Comparison of ENCODE assay signal across 13 cellular contexts in genomic region chr1:207027221-207027777, GRCh38. TPM values are rescaled to one million over a fixed set of nuclear protein-coding genes. Genes with fewer than 3 reads are reported as not detected.
A peak's percentile ranks its signal among the peaks of the same experiment; 100 is the strongest.
DNase-seq lines count a peak whose midpoint lies in the region; ATAC-seq, FAIRE-seq and TF ChIP-seq lines count a peak whose summit lies in the region.
"Had no signal": no experiment of that assay in that cellular context is flagged by ENCODE, and none has a peak within 500 bp of the region (broad histone marks: within the 10 kb centered on the region; RNA-seq: fewer than 3 reads in every experiment).

No MANE protein-coding gene starts in this region.

- intact Hi-C loops in kidney (cut with DNase I) (no loop called here), transverse colon (cut with DNase I; ENCODE audit: low total_unique reads) (no loop called here)

- no peak for FAIRE-seq in kidney (lab: Jason Lieb, UNC)

- ATAC-seq in HG03439 (IDR thresholded peaks at IDR 0.05; ENCODE audit: unreplicated experiment): no peak
- ATAC-seq: left cardiac atrium had no signal

- peaks cover 40 to 58% of the 10 kb centered on the region in 2 donors for H3K4me1 ChIP-seq in kidney (ENCODE audit: control insufficient read depth in 1 of 2, insufficient read depth in 1 of 2, low read depth in 1 of 2, low read length in 2 of 2)
- peaks cover 0 to 60% (median 37%) of the 10 kb centered on the region in 4 donors for H3K4me1 ChIP-seq in transverse colon
- H3K4me1 ChIP-seq in tibial nerve: peaks cover 0 to 45% (median 23%) of the 10 kb centered on the region in 4 donors

- H3K9me3 ChIP-seq in kidney (ENCODE audit: control insufficient read depth in 1 of 2, low read length in 2 of 2) (no peaks in the 10 kb centered on the region), transverse colon (no peaks in the 10 kb centered on the region), tibial nerve (no peaks in the 10 kb centered on the region)

- no peak for TF ChIP-seq EP300 in transverse colon (IDR thresholded peaks at IDR 0.05; ENCODE audit: low read depth)
- no peak for TF ChIP-seq EP300 in tibial nerve (IDR thresholded peaks at IDR 0.05)

- H3K27ac ChIP-seq in VCaP (peak overlapping the region; percentile 100), kidney (ENCODE audit: low read depth in 2 of 2, low read length in 2 of 2) (peak overlapping the region; percentile 61 to 65), transverse colon (peak overlapping the region; percentile 35 to 61 (median 50)), tibial nerve (peak overlapping the region in 1 of 4 donors; percentile 31)

- in situ Hi-C loops in transverse colon (cut with MboI; ENCODE audit: low pct_ligation_motif_present in 1 of 4, low pct_unique_long_range_greater_than_20kb in 1 of 4, low sequenced_read_pairs in 3 of 4): no loop called here

- TF ChIP-seq CTCF in VCaP (conservative IDR thresholded peaks at IDR 0.05): no peak
- TF ChIP-seq CTCF in kidney (IDR thresholded peaks at IDR 0.05; ENCODE audit: borderline replicate concordance, extremely low read depth, insufficient read depth): no peak
- TF ChIP-seq CTCF in transverse colon (IDR thresholded peaks at IDR 0.05): no peak
- no peak for TF ChIP-seq CTCF in GM10248 (IDR thresholded peaks at IDR 0.05; ENCODE audit: control extremely low read depth, extremely low read depth, low read depth, missing control alignments)
- no peak for TF ChIP-seq CTCF in tibial nerve (IDR thresholded peaks at IDR 0.05)

- H3K4me3 ChIP-seq in kidney (ENCODE audit: low read length in 2 of 2) (peak overlapping the region; percentile 5 to 23), transverse colon (no peak overlapping the region), tibial nerve (no peak overlapping the region)

- TF ChIP-seq POLR2A in transverse colon (IDR thresholded peaks at IDR 0.05) (peak; percentile 28), tibial nerve (IDR thresholded peaks at IDR 0.05) (no peak)

- WGBS in transverse colon (ENCODE audit: low coverage in 1 of 2), 2 donors: 70 to 79% methylated on average over 12 to 18 of the region's 18 CpGs
- WGBS in tibial nerve, 2 donors: 94 to 95% methylated on average over 18 of the region's 18 CpGs

- DNase-seq in HK-2 (ENCODE audit: unreplicated experiment) (peak; percentile 95), kidney (peak; percentile 87), transverse colon (peak; percentile 82), GM10248 (ENCODE audit: extremely low spot score) (no peak), NCI-H146 treated with DMSO at 0.1 percent for 48 hours (lab: John Stamatoyannopoulos, UW; ENCODE audit: unreplicated experiment) (no peak), tibial nerve (ENCODE audit: low spot score in 2 of 2) (no peak)
- DNase-seq: activated CD4-positive, CD25-positive, alpha-beta regulatory T cell; left cardiac atrium had no signal

- CTCF ChIA-PET in GM10248 (lab: Yijun Ruan, JAX): interaction anchor here (1.0 to 10.7 kb wide), 5 partner anchors 22 to 472 kb away, joined by 3 to 60 read pairs (median 4); no protein-coding TSS in a partner anchor

- POLR2A ChIA-PET in GM10248 (lab: Yijun Ruan, JAX): no interaction called here

- H3K36me3 ChIP-seq in kidney (ENCODE audit: control insufficient read depth in 1 of 2, insufficient read depth in 2 of 2, low read length in 2 of 2): no peaks in the 10 kb centered on the region
- no peaks in the 10 kb centered on the region for H3K36me3 ChIP-seq in transverse colon
- H3K36me3 ChIP-seq in tibial nerve: no peaks in the 10 kb centered on the region

- H3K9ac ChIP-seq in kidney (ENCODE audit: low read length in 2 of 2): peak overlapping the region in 1 of 2 donors; percentile 48

- H3K27me3 ChIP-seq in transverse colon (no peaks in the 10 kb centered on the region), tibial nerve (peaks cover 0 to 2% of the 10 kb centered on the region in 2 donors)

RNA-seq across cellular contexts. Expression of gene C1orf116, which starts 5.3 kb away (rescaled TPM):
- 19.6 TPM for total RNA-seq in kidney
- polyA plus RNA-seq in kidney (ENCODE audit: insufficient read depth, low read depth, low replicate concordance): 11.9 TPM
- 10 to 100 TPM; 25.7 to 41.2 (median 29.2) TPM for total RNA-seq in transverse colon
- total RNA-seq in tibial nerve: under 1 TPM in 1 of 4 donors, not detected in 3; 0.44 TPM
- total RNA-seq: activated T-helper 1 cell treated with anti-CD3 and anti-CD28 coated beads, Interleukin-12 subunit alpha, Interleukin-12 subunit beta, Interleukin-2, Interleukin-4 antibody, amounts not matched to agents 30 ng/mL and 10 ng/mL and 1 ng/mL, durations not matched to agents 14 hours and 24 hours and 36 hours had no signal

RNA-seq across cellular contexts. Expression of gene YOD1, which starts 23.7 kb away (rescaled TPM):
- total RNA-seq in kidney: 6.2 TPM
- polyA plus RNA-seq in kidney (ENCODE audit: insufficient read depth, low read depth, low replicate concordance): 2.7 TPM
- 10 to 100 TPM in 2 of 4 donors, 1 to 10 TPM in 2; 9.0 to 17.5 (median 12.0) TPM for total RNA-seq in transverse colon
- total RNA-seq in tibial nerve: 10 to 100 TPM in 3 of 4 donors, 1 to 10 TPM in 1; 6.9 to 11.8 (median 10.7) TPM

RNA-seq across cellular contexts. Expression of gene PFKFB2, which starts 25.8 kb away (rescaled TPM):
- total RNA-seq in kidney (20.6 TPM), transverse colon (100 to 1,000 TPM in 1 of 4 donors, 10 to 100 TPM in 3; 84.2 to 155 (median 91.1) TPM), tibial nerve (1 to 10 TPM; 6.5 to 9.8 (median 8.6) TPM)
- 21.7 TPM for polyA plus RNA-seq in kidney (ENCODE audit: insufficient read depth, low read depth, low replicate concordance)

RNA-seq across cellular contexts. Expression of gene FCAMR, which starts 57.0 kb away (rescaled TPM):
- total RNA-seq in kidney (1.8 TPM), transverse colon (1 to 10 TPM in 1 of 4 donors, under 1 TPM in 2, not detected in 1; 0.37 to 2.4 (median 0.64) TPM), tibial nerve (not detected)
- 34.6 TPM for polyA plus RNA-seq in kidney (ENCODE audit: insufficient read depth, low read depth, low replicate concordance)
- total RNA-seq: activated T-helper 1 cell treated with anti-CD3 and anti-CD28 coated beads, Interleukin-12 subunit alpha, Interleukin-12 subunit beta, Interleukin-2, Interleukin-4 antibody, amounts not matched to agents 30 ng/mL and 10 ng/mL and 1 ng/mL, durations not matched to agents 14 hours and 24 hours and 36 hours; cardiac septum; left cardiac atrium; pulmonary artery endothelial cell had no signal

Comparison
In these comparisons a context has a peak if more than half of its experiments do, and no peak if none do; other contexts are left out.
1. DNase-seq: peak in HK-2 (single experiment), kidney (single experiment) and transverse colon (single experiment); none in GM10248 (single experiment), NCI-H146 treated with DMSO at 0.1 percent for 48 hours (single experiment) and tibial nerve (0 of 2).
2. H3K4me3 ChIP-seq: peak in kidney (2 of 2); none in transverse colon (0 of 4) and tibial nerve (0 of 4).
3. RNA of gene C1orf116, which starts 5.3 kb away (total RNA-seq): 25.7 to 41.2 TPM in transverse colon and 19.6 TPM in kidney (single experiment); 0.44 TPM in tibial nerve; every median in the first group is over 10 times any median in the second.